1 cellular context compared by ENCODE assay signal in the genomic region with DNA sequence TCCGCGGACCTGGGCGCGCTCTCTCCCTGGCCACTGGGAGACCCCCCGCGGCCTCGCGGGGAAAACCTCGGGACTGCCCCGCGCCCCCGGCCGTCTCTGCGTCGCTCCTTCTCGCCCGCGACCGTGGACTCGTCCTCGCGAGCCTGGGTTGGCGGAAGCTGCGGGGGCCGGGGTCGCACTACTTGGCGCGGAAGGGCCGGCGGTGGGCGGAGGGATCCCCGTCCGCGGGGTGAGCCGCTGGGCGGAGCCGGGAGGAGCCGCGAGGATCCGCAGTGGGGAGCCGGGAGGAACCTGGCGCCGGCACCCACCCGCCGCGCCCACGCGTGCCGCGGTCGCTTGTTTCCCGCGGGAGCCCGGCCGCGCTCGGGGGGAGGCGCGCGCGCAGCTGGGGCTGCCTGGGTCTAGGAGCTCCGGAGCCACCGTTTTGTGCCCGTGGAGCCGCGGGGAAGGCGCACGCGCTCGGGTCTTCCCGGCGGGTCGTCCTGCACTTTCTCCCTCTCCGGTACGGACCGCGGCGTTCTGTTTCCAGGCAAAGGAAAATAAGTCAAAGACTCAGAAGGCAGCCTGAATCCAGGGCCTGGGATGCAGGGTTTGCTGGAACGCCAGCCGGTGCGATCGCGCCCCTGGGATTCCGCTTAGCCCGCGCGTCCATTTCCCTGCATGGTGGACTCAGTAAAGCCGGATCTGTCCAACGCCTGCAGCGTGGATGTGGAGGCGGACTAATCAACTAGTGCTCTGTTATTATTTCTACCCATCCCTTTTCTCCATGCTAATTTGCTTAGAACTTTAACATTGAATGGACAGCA.
TF ChIP-seq lines count a peak whose summit lies in the region.

No MANE protein-coding gene starts in this region.

TF ChIP-seq in HepG2, 621 proteins besides CTCF, POLR2A, EP300 and RAD21 (continued from another document and continues in another):
- TF ChIP-seq, protein P1, sequence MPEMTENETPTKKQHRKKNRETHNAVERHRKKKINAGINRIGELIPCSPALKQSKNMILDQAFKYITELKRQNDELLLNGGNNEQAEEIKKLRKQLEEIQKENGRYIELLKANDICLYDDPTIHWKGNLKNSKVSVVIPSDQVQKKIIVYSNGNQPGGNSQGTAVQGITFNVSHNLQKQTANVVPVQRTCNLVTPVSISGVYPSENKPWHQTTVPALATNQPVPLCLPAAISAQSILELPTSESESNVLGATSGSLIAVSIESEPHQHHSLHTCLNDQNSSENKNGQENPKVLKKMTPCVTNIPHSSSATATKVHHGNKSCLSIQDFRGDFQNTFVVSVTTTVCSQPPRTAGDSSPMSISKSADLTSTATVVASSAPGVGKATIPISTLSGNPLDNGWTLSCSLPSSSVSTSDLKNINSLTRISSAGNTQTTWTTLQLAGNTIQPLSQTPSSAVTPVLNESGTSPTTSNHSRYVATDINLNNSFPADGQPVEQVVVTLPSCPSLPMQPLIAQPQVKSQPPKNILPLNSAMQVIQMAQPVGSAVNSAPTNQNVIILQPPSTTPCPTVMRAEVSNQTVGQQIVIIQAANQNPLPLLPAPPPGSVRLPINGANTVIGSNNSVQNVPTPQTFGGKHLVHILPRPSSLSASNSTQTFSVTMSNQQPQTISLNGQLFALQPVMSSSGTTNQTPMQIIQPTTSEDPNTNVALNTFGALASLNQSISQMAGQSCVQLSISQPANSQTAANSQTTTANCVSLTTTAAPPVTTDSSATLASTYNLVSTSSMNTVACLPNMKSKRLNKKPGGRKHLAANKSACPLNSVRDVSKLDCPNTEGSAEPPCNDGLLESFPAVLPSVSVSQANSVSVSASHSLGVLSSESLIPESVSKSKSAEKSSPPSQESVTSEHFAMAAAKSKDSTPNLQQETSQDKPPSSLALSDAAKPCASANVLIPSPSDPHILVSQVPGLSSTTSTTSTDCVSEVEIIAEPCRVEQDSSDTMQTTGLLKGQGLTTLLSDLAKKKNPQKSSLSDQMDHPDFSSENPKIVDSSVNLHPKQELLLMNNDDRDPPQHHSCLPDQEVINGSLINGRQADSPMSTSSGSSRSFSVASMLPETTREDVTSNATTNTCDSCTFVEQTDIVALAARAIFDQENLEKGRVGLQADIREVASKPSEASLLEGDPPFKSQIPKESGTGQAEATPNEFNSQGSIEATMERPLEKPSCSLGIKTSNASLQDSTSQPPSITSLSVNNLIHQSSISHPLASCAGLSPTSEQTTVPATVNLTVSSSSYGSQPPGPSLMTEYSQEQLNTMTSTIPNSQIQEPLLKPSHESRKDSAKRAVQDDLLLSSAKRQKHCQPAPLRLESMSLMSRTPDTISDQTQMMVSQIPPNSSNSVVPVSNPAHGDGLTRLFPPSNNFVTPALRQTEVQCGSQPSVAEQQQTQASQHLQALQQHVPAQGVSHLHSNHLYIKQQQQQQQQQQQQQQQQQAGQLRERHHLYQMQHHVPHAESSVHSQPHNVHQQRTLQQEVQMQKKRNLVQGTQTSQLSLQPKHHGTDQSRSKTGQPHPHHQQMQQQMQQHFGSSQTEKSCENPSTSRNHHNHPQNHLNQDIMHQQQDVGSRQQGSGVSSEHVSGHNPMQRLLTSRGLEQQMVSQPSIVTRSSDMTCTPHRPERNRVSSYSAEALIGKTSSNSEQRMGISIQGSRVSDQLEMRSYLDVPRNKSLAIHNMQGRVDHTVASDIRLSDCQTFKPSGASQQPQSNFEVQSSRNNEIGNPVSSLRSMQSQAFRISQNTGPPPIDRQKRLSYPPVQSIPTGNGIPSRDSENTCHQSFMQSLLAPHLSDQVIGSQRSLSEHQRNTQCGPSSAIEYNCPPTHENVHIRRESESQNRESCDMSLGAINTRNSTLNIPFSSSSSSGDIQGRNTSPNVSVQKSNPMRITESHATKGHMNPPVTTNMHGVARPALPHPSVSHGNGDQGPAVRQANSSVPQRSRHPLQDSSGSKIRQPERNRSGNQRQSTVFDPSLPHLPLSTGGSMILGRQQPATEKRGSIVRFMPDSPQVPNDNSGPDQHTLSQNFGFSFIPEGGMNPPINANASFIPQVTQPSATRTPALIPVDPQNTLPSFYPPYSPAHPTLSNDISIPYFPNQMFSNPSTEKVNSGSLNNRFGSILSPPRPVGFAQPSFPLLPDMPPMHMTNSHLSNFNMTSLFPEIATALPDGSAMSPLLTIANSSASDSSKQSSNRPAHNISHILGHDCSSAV (CRISPR knock-in tag; IDR thresholded peaks at IDR 0.05; ENCODE audit: borderline replicate concordance) = no peak
- TF ChIP-seq ZNF329 (CRISPR knock-in tag; IDR thresholded peaks at IDR 0.05; ENCODE audit: low read depth) (peak; percentile 38; the same call in 1 of the 2 replicates), TARDBP (CRISPR knock-in tag; IDR thresholded peaks at IDR 0.05) (0 out of 2 replicates have a peak, but pooled peaks have one; percentile 6), BRD4 (CRISPR knock-in tag; IDR thresholded peaks at IDR 0.05) (peak; percentile 49), ZNF629 (CRISPR knock-in tag; conservative IDR thresholded peaks at IDR 0.05) (peak; percentile 45; the same call in 1 of the 2 replicates), MED13 (CRISPR knock-in tag; IDR thresholded peaks at IDR 0.05) (peak; percentile 68), ZNF788 (CRISPR knock-in tag; IDR thresholded peaks at IDR 0.05; ENCODE audit: borderline replicate concordance) (0 out of 2 replicates have a peak, but pooled peaks have one; percentile 17), FOXC1 (CRISPR knock-in tag; IDR thresholded peaks at IDR 0.05; ENCODE audit: borderline replicate concordance) (no peak; the same call in 1 of the 2 replicates), EHMT2 (IDR thresholded peaks at IDR 0.05; ENCODE audit: borderline replicate concordance, low read depth, low read length) (no peak), TCF12 (IDR thresholded peaks at IDR 0.05) (no peak), TCF12 (CRISPR knock-in tag; IDR thresholded peaks at IDR 0.05) (peak; percentile 77), ZNF143 (CRISPR knock-in tag; IDR thresholded peaks at IDR 0.05) (no peak), SPEN (CRISPR knock-in tag; IDR thresholded peaks at IDR 0.05; ENCODE audit: low read depth) (peak; percentile 24; the same call in 1 of the 2 replicates), ZNF607 (CRISPR knock-in tag; IDR thresholded peaks at IDR 0.05; ENCODE audit: borderline replicate concordance) (peak; percentile 85; the same call in 1 of the 2 replicates), HOXA3 (CRISPR knock-in tag; IDR thresholded peaks at IDR 0.05) (peak; percentile 72), ZNF296 (CRISPR knock-in tag; conservative IDR thresholded peaks at IDR 0.05) (no peak), RARG (CRISPR knock-in tag; IDR thresholded peaks at IDR 0.05; ENCODE audit: low read depth) (no peak), BRCA1 (CRISPR knock-in tag; IDR thresholded peaks at IDR 0.05) (0 out of 2 replicates have a peak, but pooled peaks have one; percentile 34), JUNB (CRISPR knock-in tag; IDR thresholded peaks at IDR 0.05; ENCODE audit: borderline replicate concordance) (no peak), ZNF709 (CRISPR knock-in tag; IDR thresholded peaks at IDR 0.05) (peak; percentile 78; the same call in 1 of the 2 replicates), ZNF180 (CRISPR knock-in tag; IDR thresholded peaks at IDR 0.05; ENCODE audit: borderline replicate concordance, low read depth) (no peak), POLR2G (IDR thresholded peaks at IDR 0.05; ENCODE audit: low read depth, low read length) (peak; percentile 73; the same call in 1 of the 2 replicates), TBP (CRISPR knock-in tag; IDR thresholded peaks at IDR 0.05) (no peak), ZNF766 (CRISPR knock-in tag; IDR thresholded peaks at IDR 0.05; ENCODE audit: borderline replicate concordance) (peak; percentile 43; the same call in 1 of the 2 replicates), RNF2 (conservative IDR thresholded peaks at IDR 0.05; ENCODE audit: low read depth) (peak; percentile 59; the same call in 1 of the 2 replicates), PHF21A (CRISPR knock-in tag; IDR thresholded peaks at IDR 0.05) (peak; percentile 67), ZNF790 (CRISPR knock-in tag; IDR thresholded peaks at IDR 0.05; ENCODE audit: borderline replicate concordance) (peak; percentile 46; the same call in 1 of the 2 replicates), RBM39 (IDR thresholded peaks at IDR 0.05; ENCODE audit: low read depth, low read length, poor library complexity, severe bottlenecking) (peak; percentile 94), CBFB (CRISPR knock-in tag; IDR thresholded peaks at IDR 0.05) (peak; percentile 80; the same call in 1 of the 2 replicates), JUND (CRISPR knock-in tag; IDR thresholded peaks at IDR 0.05) (peak; percentile 41; the same call in 1 of the 2 replicates)
- TF ChIP-seq, protein P2, sequence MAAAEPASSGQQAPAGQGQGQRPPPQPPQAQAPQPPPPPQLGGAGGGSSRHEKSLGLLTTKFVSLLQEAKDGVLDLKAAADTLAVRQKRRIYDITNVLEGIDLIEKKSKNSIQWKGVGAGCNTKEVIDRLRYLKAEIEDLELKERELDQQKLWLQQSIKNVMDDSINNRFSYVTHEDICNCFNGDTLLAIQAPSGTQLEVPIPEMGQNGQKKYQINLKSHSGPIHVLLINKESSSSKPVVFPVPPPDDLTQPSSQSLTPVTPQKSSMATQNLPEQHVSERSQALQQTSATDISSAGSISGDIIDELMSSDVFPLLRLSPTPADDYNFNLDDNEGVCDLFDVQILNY (CRISPR knock-in tag; conservative IDR thresholded peaks at IDR 0.05) = 0 out of 2 replicates have a peak, but pooled peaks have one; percentile 45
- TF ChIP-seq, protein P3, sequence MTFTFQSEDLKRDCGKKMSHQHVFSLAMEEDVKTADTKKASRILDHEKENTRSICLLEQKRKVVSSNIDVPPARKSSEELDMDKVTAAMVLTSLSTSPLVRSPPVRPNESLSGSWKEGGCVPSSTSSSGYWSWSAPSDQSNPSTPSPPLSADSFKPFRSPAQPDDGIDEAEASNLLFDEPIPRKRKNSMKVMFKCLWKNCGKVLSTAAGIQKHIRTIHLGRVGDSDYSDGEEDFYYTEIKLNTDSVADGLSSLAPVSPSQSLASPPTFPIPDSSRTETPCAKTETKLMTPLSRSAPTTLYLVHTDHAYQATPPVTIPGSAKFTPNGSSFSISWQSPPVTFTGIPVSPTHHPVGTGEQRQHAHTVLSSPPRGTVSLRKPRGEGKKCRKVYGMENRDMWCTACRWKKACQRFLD (CRISPR knock-in tag; IDR thresholded peaks at IDR 0.05; ENCODE audit: borderline replicate concordance) = peak; percentile 71; the same call in 1 of the 2 replicates
- TF ChIP-seq, protein P4, sequence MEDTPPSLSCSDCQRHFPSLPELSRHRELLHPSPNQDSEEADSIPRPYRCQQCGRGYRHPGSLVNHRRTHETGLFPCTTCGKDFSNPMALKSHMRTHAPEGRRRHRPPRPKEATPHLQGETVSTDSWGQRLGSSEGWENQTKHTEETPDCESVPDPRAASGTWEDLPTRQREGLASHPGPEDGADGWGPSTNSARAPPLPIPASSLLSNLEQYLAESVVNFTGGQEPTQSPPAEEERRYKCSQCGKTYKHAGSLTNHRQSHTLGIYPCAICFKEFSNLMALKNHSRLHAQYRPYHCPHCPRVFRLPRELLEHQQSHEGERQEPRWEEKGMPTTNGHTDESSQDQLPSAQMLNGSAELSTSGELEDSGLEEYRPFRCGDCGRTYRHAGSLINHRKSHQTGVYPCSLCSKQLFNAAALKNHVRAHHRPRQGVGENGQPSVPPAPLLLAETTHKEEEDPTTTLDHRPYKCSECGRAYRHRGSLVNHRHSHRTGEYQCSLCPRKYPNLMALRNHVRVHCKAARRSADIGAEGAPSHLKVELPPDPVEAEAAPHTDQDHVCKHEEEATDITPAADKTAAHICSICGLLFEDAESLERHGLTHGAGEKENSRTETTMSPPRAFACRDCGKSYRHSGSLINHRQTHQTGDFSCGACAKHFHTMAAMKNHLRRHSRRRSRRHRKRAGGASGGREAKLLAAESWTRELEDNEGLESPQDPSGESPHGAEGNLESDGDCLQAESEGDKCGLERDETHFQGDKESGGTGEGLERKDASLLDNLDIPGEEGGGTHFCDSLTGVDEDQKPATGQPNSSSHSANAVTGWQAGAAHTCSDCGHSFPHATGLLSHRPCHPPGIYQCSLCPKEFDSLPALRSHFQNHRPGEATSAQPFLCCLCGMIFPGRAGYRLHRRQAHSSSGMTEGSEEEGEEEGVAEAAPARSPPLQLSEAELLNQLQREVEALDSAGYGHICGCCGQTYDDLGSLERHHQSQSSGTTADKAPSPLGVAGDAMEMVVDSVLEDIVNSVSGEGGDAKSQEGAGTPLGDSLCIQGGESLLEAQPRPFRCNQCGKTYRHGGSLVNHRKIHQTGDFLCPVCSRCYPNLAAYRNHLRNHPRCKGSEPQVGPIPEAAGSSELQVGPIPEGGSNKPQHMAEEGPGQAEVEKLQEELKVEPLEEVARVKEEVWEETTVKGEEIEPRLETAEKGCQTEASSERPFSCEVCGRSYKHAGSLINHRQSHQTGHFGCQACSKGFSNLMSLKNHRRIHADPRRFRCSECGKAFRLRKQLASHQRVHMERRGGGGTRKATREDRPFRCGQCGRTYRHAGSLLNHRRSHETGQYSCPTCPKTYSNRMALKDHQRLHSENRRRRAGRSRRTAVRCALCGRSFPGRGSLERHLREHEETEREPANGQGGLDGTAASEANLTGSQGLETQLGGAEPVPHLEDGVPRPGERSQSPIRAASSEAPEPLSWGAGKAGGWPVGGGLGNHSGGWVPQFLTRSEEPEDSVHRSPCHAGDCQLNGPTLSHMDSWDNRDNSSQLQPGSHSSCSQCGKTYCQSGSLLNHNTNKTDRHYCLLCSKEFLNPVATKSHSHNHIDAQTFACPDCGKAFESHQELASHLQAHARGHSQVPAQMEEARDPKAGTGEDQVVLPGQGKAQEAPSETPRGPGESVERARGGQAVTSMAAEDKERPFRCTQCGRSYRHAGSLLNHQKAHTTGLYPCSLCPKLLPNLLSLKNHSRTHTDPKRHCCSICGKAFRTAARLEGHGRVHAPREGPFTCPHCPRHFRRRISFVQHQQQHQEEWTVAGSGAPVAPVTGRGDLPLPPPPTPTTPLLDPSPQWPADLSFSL (CRISPR knock-in tag; IDR thresholded peaks at IDR 0.05) = no peak
- TF ChIP-seq, protein P5, sequence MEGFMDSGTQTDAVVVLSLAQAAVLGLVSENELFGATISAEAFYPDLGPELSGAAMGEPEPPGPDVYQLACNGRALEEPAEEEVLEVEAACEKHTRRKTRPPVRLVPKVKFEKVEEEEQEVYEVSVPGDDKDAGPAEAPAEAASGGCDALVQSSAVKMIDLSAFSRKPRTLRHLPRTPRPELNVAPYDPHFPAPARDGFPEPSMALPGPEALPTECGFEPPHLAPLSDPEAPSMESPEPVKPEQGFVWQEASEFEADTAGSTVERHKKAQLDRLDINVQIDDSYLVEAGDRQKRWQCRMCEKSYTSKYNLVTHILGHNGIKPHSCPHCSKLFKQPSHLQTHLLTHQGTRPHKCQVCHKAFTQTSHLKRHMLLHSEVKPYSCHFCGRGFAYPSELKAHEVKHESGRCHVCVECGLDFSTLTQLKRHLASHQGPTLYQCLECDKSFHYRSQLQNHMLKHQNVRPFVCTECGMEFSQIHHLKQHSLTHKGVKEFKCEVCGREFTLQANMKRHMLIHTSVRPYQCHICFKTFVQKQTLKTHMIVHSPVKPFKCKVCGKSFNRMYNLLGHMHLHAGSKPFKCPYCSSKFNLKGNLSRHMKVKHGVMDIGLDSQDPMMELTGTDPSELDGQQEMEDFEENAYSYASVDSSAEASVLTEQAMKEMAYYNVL (CRISPR knock-in tag; IDR thresholded peaks at IDR 0.05; ENCODE audit: borderline replicate concordance) = no peak
- TF ChIP-seq, protein P6, sequence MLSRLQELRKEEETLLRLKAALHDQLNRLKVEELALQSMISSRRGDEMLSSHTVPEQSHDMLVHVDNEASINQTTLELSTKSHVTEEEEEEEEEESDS (CRISPR knock-in tag; IDR thresholded peaks at IDR 0.05; ENCODE audit: borderline replicate concordance) = no peak
- TF ChIP-seq, protein P7, sequence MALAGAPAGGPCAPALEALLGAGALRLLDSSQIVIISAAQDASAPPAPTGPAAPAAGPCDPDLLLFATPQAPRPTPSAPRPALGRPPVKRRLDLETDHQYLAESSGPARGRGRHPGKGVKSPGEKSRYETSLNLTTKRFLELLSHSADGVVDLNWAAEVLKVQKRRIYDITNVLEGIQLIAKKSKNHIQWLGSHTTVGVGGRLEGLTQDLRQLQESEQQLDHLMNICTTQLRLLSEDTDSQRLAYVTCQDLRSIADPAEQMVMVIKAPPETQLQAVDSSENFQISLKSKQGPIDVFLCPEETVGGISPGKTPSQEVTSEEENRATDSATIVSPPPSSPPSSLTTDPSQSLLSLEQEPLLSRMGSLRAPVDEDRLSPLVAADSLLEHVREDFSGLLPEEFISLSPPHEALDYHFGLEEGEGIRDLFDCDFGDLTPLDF (CRISPR knock-in tag; IDR thresholded peaks at IDR 0.05) = peak; percentile 73
